Comparison of ENCODE assay signal across 22 cellular contexts in the genomic region with DNA sequence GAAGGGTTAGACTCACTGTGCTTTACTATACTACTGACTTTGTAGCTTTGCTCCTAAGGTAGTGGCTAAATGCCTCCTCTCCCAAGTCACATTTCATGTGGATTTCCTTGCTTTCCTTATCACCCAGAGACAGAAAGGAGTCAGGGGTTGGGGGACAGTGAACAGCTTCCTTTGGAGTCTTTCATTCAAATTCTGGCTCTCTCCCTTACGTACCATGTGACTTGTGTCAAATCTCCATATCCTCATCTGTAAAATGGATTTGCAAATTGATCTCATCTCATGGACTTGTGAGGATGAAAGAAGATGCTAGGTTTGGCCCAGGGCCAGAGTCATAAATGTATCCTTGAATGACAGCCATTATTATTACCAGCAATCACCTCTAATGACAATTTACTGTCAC.
A peak's percentile ranks its signal among the peaks of the same experiment; 100 is the strongest.
DNase-seq lines count a peak whose midpoint lies in the region; ATAC-seq, FAIRE-seq and TF ChIP-seq lines count a peak whose summit lies in the region.
"Had no signal": no experiment of that assay in that cellular context is flagged by ENCODE, and none has a peak within 500 bp of the region (broad histone marks: within the 10 kb centered on the region; RNA-seq: fewer than 3 reads in every experiment).

No MANE protein-coding gene starts in this region.

- no peaks in the 10 kb centered on the region for H3K79me2 ChIP-seq in H1 (ENCODE audit: control insufficient read depth in 1 of 2, insufficient read depth in 2 of 2, low read length in 2 of 2)

- H3K9ac ChIP-seq in H1 (replicated peaks in 1 of 4; ENCODE audit: extremely low read depth in 1 of 4, low read depth in 3 of 4, low read length in 3 of 4), result no peak overlapping the region
- H3K9ac ChIP-seq: GM23248 had no signal

- H2BK15ac ChIP-seq in H1 (ENCODE audit: low read length), result no peak overlapping the region

- H3K36me3 Mint-ChIP-seq in HFFc6 (ENCODE audit: low read depth), result no peaks in the 10 kb centered on the region

- no peak overlapping the region for H4K5ac ChIP-seq in H1 (ENCODE audit: insufficient read length, low read depth, low read length)

- no peak overlapping the region for H2AK5ac ChIP-seq in H1 (ENCODE audit: low read depth, low read length)

- H3K56ac ChIP-seq in H1 (replicated peaks; ENCODE audit: insufficient read length, low read depth, low read length), result no peak overlapping the region

- no peaks in the 10 kb centered on the region for H3K79me1 ChIP-seq in H1 (ENCODE audit: low read depth, low read length)

- no peak overlapping the region for H3K23ac ChIP-seq in H1 (ENCODE audit: insufficient read length)

- H3K18ac ChIP-seq in H1 (ENCODE audit: extremely low read depth, low read length), result no peak overlapping the region

- H3K27me3 ChIP-seq in H1 (replicated peaks in 1 of 4; ENCODE audit: control insufficient read depth in 3 of 4, extremely low read depth in 1 of 4, insufficient read depth in 3 of 4, low read length in 3 of 4), result peaks cover 98 to 99% (median 99%) of the 10 kb centered on the region in 4 experiments
- peaks cover 46% of the 10 kb centered on the region for H3K27me3 ChIP-seq in prostate gland (replicated peaks; ENCODE audit: insufficient read depth)
- H3K27me3 ChIP-seq: BE2C had no signal

- no peak overlapping the region for H2AFZ ChIP-seq in H1 (ENCODE audit: low read length)

- H2BK5ac ChIP-seq in H1 (ENCODE audit: low read depth, low read length), result no peak overlapping the region

- no peak overlapping the region for H4K8ac ChIP-seq in H1 (ENCODE audit: extremely low read depth, insufficient read depth, low read length)

- ATAC-seq in A549 (no peak), GM21576 (IDR thresholded peaks at IDR 0.05; ENCODE audit: unreplicated experiment) (no peak)
- ATAC-seq: HCT116, Right ventricle myocardium inferior had no signal

- intact Hi-C loops in prostate gland (cut with DNase I), result no loop called here

- peak overlapping the region; percentile 88; the same call in 1 of the 2 replicates for H3K4me3 Mint-ChIP-seq in HFFc6

- H4K20me1 ChIP-seq in H1 (replicated peaks in 1 of 2; ENCODE audit: control insufficient read depth in 1 of 2, insufficient read depth in 2 of 2, low read length in 2 of 2), result peaks cover 17 to 40% of the 10 kb centered on the region in 2 experiments

- POLR2A ChIA-PET in A549 (lab: Yijun Ruan, JAX) (no interaction called here), H1 (lab: Charles Lee; ENCODE audit: partially characterized antibody) (interaction anchor here (1.4 kb wide), 1 partner anchor 39 kb away, joined by 4 read pairs; no protein-coding TSS in a partner anchor)

- H3K4me1 ChIP-seq in A549 (peaks cover 24% of the 10 kb centered on the region), H1 (replicated peaks in 1 of 4; ENCODE audit: control insufficient read depth in 3 of 4, insufficient read depth in 4 of 4, low read length in 3 of 4) (peaks cover 0 to 38% (median 12%) of the 10 kb centered on the region in 4 experiments; a peak in 5 of 7 replicates), prostate gland (replicated peaks) (peaks cover 3% of the 10 kb centered on the region)

- H3K27ac ChIP-seq in A549 (no peak overlapping the region), angular gyrus (ENCODE audit: low read depth, low read length) (peak overlapping the region; percentile 32), H1 (ENCODE audit: low read depth, low read length) (no peak overlapping the region), prostate gland (no peak overlapping the region)
- H3K27ac ChIP-seq: GM23248 had no signal

- peaks cover 28% of the 10 kb centered on the region for H3K4me1 Mint-ChIP-seq in HFFc6 (ENCODE audit: low read depth)

- H3K9me3 ChIP-seq in A549, result no peaks in the 10 kb centered on the region
- H3K9me3 ChIP-seq in H1 (ENCODE audit: insufficient read depth in 2 of 2, low read depth in 1 of 2, low read length in 1 of 2), result no peaks in the 10 kb centered on the region
- no peaks in the 10 kb centered on the region for H3K9me3 ChIP-seq in prostate gland
- H3K9me3 ChIP-seq: BE2C had no signal

- CTCF ChIA-PET in A549 (lab: Yijun Ruan, JAX) (interaction anchor here (0.7 to 9.4 kb wide), 7 partner anchors 12 to 44 kb away, joined by 3 to 223 read pairs (median 5); no protein-coding TSS in a partner anchor), H1 (lab: Charles Lee; ENCODE audit: partially characterized antibody) (interaction anchor here (1.2 to 5.6 kb wide), 4 partner anchors 15 to 70 kb away, joined by 3 to 50 read pairs (median 4); no protein-coding TSS in a partner anchor)

- H3K4me2 ChIP-seq in A549, result peak overlapping the region; percentile 88; the same call in 2 of the 3 replicates
- no peak overlapping the region for H3K4me2 ChIP-seq in H1 (ENCODE audit: insufficient read depth in 1 of 2, low read depth in 2 of 2, low read length in 2 of 2)

- peaks cover under 1% of the 10 kb centered on the region; the same call in 1 of the 2 replicates for H3K23me2 ChIP-seq in H1 (ENCODE audit: low read depth, low read length)

- H3K36me3 ChIP-seq in H1 (ENCODE audit: control insufficient read depth in 2 of 4, insufficient read depth in 4 of 4, low read length in 3 of 4), result no peaks in the 10 kb centered on the region
- H3K36me3 ChIP-seq in prostate gland, result no peaks in the 10 kb centered on the region
- H3K36me3 ChIP-seq: BE2C had no signal

- TF ChIP-seq POLR2A in A549 (IDR thresholded peaks at IDR 0.05; ENCODE audit: low read length), result no peak
- no peak for TF ChIP-seq POLR2A in H1 (IDR thresholded peaks at IDR 0.05; ENCODE audit: control extremely low read depth in 1 of 2, low read depth in 2 of 2, low read length in 2 of 2)
- TF ChIP-seq POLR2A in H54 (IDR thresholded peaks at IDR 0.05; ENCODE audit: low read depth, low read length), result no peak
- no peak for TF ChIP-seq POLR2A in prostate gland (IDR thresholded peaks at IDR 0.05)

- TF ChIP-seq RAD21 in A549 (conservative IDR thresholded peaks at IDR 0.05 in 1 of 2, IDR thresholded peaks at IDR 0.05 in 1 of 2) (no peak), H1 (IDR thresholded peaks at IDR 0.05 in 1 of 2, conservative IDR thresholded peaks at IDR 0.05 in 1 of 2; ENCODE audit: low read depth in 2 of 2, low read length in 2 of 2) (no peak)

- no peak for TF ChIP-seq CTCF in A549 (IDR thresholded peaks at IDR 0.05)
- TF ChIP-seq CTCF in HFFc6 (IDR thresholded peaks at IDR 0.05), result no peak
- no peak for TF ChIP-seq CTCF in H1 (IDR thresholded peaks at IDR 0.05; ENCODE audit: control extremely low read depth in 1 of 3, insufficient read depth in 1 of 3, low read depth in 1 of 3, low read length in 3 of 3)
- no peak for TF ChIP-seq CTCF in prostate gland (IDR thresholded peaks at IDR 0.05)

- H3K14ac ChIP-seq in H1 (ENCODE audit: insufficient read length), result no peak overlapping the region

- H4K91ac ChIP-seq in H1 (replicated peaks; ENCODE audit: insufficient read length, low read length), result no peak overlapping the region

- no peak overlapping the region for H3K4me3 ChIP-seq in A549
- no peak overlapping the region for H3K4me3 ChIP-seq in H1 (ENCODE audit: extremely low read depth in 1 of 4, insufficient read depth in 2 of 4, low read depth in 3 of 4, low read length in 4 of 4)
- H3K4me3 ChIP-seq in prostate gland, result no peak overlapping the region

- H3K27ac Mint-ChIP-seq in HFFc6, result no peak overlapping the region

- no peak overlapping the region for H2BK20ac ChIP-seq in H1 (ENCODE audit: low read length)

- peaks cover 55% of the 10 kb centered on the region for H3K27me3 Mint-ChIP-seq in HFFc6 (ENCODE audit: insufficient read depth)

- no peak overlapping the region for H3K4ac ChIP-seq in H1 (replicated peaks; ENCODE audit: insufficient read length, low read depth, low read length)

- 97% methylated on average over 1 of the region's 1 CpG for WGBS in A549 (ENCODE audit: missing lambda C conversion rate)
- 36% methylated on average over 1 of the region's 1 CpG; no CpG with 5 or more reads in 1 of the 2 experiments for WGBS in H1 (ENCODE audit: extremely low coverage in 1 of 2, insufficient coverage in 1 of 2, insufficient read length in 1 of 2, insufficient replicate concordance in 2 of 2, low coverage in 1 of 2, low lambda C conversion rate in 2 of 2, missing lambda C conversion rate in 1 of 2), 2 experiments
- WGBS in prostate gland, result 43% methylated on average over 1 of the region's 1 CpG

- DNase-seq in A549 (ENCODE audit: low read depth in 1 of 2, low spot score in 1 of 2), result no peak
- no peak for DNase-seq in HFFc6
- DNase-seq in H1 (ENCODE audit: low read depth in 1 of 2, low spot score in 2 of 2), result no peak
- DNase-seq in H54 (ENCODE audit: insufficient read length, low spot score), result no peak
- no peak for DNase-seq in stimulated activated CD4-positive, alpha-beta T cell treated with anti-CD3 and anti-CD28 coated beads, Interleukin-2, amount 100 ng/mL, for 24 hours
- DNase-seq in prostate gland (ENCODE audit: low spot score), result no peak
- DNase-seq: BE2C, GDM1, NCI-H1092 treated with DMSO at 0.1 percent for 48 hours, NCI-H1436 treated with DMSO at 0.1 percent for 48 hours, NCI-H2029, NCI-H2171, NCI-H345, NCI-H524, NCI-H82, SW 1271 had no signal

- no peak for TF ChIP-seq EP300 in A549 (IDR thresholded peaks at IDR 0.05)
- TF ChIP-seq EP300 in H1 (IDR thresholded peaks at IDR 0.05; ENCODE audit: borderline replicate concordance in 1 of 2, low read depth in 2 of 2, low read length in 2 of 2), result no peak

- no peak overlapping the region for H2BK12ac ChIP-seq in H1 (ENCODE audit: low read depth, low read length)

- no peak overlapping the region for H2BK120ac ChIP-seq in H1 (replicated peaks; ENCODE audit: low read depth, low read length)

- FAIRE-seq in A549 (lab: Jason Lieb, UNC) (peak; percentile 36), H1 (lab: Jason Lieb, UNC) (no peak), H54 (lab: Jason Lieb, UNC) (no peak)
- FAIRE-seq: D721Med had no signal

- H3K9me3 Mint-ChIP-seq in HFFc6, result no peaks in the 10 kb centered on the region

TF ChIP-seq in A549, 52 proteins besides CTCF, POLR2A, EP300 and RAD21:
- TF ChIP-seq CHD2 (IDR thresholded peaks at IDR 0.05; ENCODE audit: low read length, partially characterized antibody) (no peak), NPAS2 (CRISPR knock-in tag; IDR thresholded peaks at IDR 0.05; ENCODE audit: borderline replicate concordance) (no peak), PHF8 (IDR thresholded peaks at IDR 0.05; ENCODE audit: borderline replicate concordance, low read depth) (no peak), EHMT2 (IDR thresholded peaks at IDR 0.05; ENCODE audit: low read depth) (no peak)

TF ChIP-seq in H1, 55 proteins besides CTCF, POLR2A, EP300 and RAD21:
- peak; percentile 56 for TF ChIP-seq EZH2 (IDR thresholded peaks at IDR 0.05; ENCODE audit: low read depth, low read length, severe bottlenecking)
- TF ChIP-seq SUZ12 (IDR thresholded peaks at IDR 0.05; ENCODE audit: low read length), result peak; percentile 4; the same call in 1 of the 2 replicates
- no peak for TF ChIP-seq BRCA1 (IDR thresholded peaks at IDR 0.05; ENCODE audit: low read depth, low read length)
- no peak for TF ChIP-seq MAFK (IDR thresholded peaks at IDR 0.05; ENCODE audit: low read depth, low read length)
